Comparison of ENCODE assay signal across 3 cellular contexts in the genomic region with DNA sequence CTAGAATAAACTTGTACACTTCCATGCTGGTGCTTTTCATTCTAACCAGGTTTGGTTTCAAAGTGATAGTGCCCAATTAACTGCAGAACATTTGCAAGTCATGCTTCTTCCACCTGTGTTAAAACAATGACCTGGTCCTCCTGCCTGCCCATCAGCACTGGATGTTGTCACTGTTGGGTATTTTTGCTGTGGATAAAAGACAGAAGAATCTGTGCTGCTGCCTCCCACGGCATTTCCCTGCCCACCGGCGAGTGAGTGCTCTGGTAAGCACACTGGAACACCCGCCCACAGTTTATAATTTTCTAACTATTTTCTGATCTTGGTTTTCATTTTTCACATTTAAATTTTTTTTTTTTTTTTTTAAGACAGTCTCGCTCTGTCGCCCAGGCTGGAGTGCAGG.
TF ChIP-seq lines count a peak whose summit lies in the region.

No MANE protein-coding gene starts in this region.

TF ChIP-seq in SK-N-SH, 30 proteins besides CTCF, POLR2A, EP300 and RAD21 (continues in another document):
- TF ChIP-seq NRF1 (IDR thresholded peaks at IDR 0.05; ENCODE audit: low read depth, low read length) (no peak), MXI1 (IDR thresholded peaks at IDR 0.05; ENCODE audit: low read depth, low read length) (no peak), ELF1 (IDR thresholded peaks at IDR 0.05) (no peak), TEAD4 (IDR thresholded peaks at IDR 0.05; ENCODE audit: borderline replicate concordance, insufficient read depth) (no peak), NFIC (IDR thresholded peaks at IDR 0.05; ENCODE audit: borderline replicate concordance) (no peak), FOXJ3 (CRISPR knock-in tag; IDR thresholded peaks at IDR 0.05) (no peak), CHD2 (IDR thresholded peaks at IDR 0.05; ENCODE audit: low read length, partially characterized antibody) (no peak), FOXM1 (IDR thresholded peaks at IDR 0.05; ENCODE audit: low read depth) (no peak), MEF2A (IDR thresholded peaks at IDR 0.05; ENCODE audit: borderline replicate concordance, low read depth) (no peak), TCF12 (IDR thresholded peaks at IDR 0.05) (no peak)
- TF ChIP-seq, protein P1, sequence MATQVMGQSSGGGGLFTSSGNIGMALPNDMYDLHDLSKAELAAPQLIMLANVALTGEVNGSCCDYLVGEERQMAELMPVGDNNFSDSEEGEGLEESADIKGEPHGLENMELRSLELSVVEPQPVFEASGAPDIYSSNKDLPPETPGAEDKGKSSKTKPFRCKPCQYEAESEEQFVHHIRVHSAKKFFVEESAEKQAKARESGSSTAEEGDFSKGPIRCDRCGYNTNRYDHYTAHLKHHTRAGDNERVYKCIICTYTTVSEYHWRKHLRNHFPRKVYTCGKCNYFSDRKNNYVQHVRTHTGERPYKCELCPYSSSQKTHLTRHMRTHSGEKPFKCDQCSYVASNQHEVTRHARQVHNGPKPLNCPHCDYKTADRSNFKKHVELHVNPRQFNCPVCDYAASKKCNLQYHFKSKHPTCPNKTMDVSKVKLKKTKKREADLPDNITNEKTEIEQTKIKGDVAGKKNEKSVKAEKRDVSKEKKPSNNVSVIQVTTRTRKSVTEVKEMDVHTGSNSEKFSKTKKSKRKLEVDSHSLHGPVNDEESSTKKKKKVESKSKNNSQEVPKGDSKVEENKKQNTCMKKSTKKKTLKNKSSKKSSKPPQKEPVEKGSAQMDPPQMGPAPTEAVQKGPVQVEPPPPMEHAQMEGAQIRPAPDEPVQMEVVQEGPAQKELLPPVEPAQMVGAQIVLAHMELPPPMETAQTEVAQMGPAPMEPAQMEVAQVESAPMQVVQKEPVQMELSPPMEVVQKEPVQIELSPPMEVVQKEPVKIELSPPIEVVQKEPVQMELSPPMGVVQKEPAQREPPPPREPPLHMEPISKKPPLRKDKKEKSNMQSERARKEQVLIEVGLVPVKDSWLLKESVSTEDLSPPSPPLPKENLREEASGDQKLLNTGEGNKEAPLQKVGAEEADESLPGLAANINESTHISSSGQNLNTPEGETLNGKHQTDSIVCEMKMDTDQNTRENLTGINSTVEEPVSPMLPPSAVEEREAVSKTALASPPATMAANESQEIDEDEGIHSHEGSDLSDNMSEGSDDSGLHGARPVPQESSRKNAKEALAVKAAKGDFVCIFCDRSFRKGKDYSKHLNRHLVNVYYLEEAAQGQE (IDR thresholded peaks at IDR 0.05; ENCODE audit: low read depth, low read length), result no peak
- TF ChIP-seq, protein P2, sequence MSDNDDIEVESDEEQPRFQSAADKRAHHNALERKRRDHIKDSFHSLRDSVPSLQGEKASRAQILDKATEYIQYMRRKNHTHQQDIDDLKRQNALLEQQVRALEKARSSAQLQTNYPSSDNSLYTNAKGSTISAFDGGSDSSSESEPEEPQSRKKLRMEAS (IDR thresholded peaks at IDR 0.05; ENCODE audit: low read depth), result no peak
- TF ChIP-seq, protein P3, sequence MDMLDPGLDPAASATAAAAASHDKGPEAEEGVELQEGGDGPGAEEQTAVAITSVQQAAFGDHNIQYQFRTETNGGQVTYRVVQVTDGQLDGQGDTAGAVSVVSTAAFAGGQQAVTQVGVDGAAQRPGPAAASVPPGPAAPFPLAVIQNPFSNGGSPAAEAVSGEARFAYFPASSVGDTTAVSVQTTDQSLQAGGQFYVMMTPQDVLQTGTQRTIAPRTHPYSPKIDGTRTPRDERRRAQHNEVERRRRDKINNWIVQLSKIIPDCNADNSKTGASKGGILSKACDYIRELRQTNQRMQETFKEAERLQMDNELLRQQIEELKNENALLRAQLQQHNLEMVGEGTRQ (IDR thresholded peaks at IDR 0.05; ENCODE audit: borderline replicate concordance, low read depth, low read length), result no peak
- TF ChIP-seq, protein P4, sequence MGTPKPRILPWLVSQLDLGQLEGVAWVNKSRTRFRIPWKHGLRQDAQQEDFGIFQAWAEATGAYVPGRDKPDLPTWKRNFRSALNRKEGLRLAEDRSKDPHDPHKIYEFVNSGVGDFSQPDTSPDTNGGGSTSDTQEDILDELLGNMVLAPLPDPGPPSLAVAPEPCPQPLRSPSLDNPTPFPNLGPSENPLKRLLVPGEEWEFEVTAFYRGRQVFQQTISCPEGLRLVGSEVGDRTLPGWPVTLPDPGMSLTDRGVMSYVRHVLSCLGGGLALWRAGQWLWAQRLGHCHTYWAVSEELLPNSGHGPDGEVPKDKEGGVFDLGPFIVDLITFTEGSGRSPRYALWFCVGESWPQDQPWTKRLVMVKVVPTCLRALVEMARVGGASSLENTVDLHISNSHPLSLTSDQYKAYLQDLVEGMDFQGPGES (IDR thresholded peaks at IDR 0.05; ENCODE audit: low read depth, low read length), result no peak

TF ChIP-seq in SK-N-SH treated with all-trans-retinoic acid at 6 μM for 48 hours, 23 proteins besides CTCF, POLR2A, EP300 and RAD21 (continues in another document):
- TF ChIP-seq ZNF70 (CRISPR knock-in tag; IDR thresholded peaks at IDR 0.05) (no peak), ESRRG (CRISPR knock-in tag; IDR thresholded peaks at IDR 0.05) (no peak), BACH2 (CRISPR knock-in tag; IDR thresholded peaks at IDR 0.05; ENCODE audit: borderline replicate concordance) (no peak), ZFP30 (CRISPR knock-in tag; IDR thresholded peaks at IDR 0.05) (no peak), RARB (CRISPR knock-in tag; IDR thresholded peaks at IDR 0.05) (no peak), OSR1 (CRISPR knock-in tag; IDR thresholded peaks at IDR 0.05) (no peak), CSDC2 (CRISPR knock-in tag; IDR thresholded peaks at IDR 0.05) (no peak), TOX (CRISPR knock-in tag; IDR thresholded peaks at IDR 0.05; ENCODE audit: borderline replicate concordance) (no peak), PPARA (CRISPR knock-in tag; IDR thresholded peaks at IDR 0.05; ENCODE audit: borderline replicate concordance) (no peak), SNAI2 (CRISPR knock-in tag; IDR thresholded peaks at IDR 0.05) (no peak), ARNTL (CRISPR knock-in tag; IDR thresholded peaks at IDR 0.05; ENCODE audit: borderline replicate concordance, low read depth) (no peak), ZNF8 (CRISPR knock-in tag; IDR thresholded peaks at IDR 0.05) (no peak), GLIS3 (CRISPR knock-in tag; IDR thresholded peaks at IDR 0.05) (no peak)
- TF ChIP-seq, protein P5, sequence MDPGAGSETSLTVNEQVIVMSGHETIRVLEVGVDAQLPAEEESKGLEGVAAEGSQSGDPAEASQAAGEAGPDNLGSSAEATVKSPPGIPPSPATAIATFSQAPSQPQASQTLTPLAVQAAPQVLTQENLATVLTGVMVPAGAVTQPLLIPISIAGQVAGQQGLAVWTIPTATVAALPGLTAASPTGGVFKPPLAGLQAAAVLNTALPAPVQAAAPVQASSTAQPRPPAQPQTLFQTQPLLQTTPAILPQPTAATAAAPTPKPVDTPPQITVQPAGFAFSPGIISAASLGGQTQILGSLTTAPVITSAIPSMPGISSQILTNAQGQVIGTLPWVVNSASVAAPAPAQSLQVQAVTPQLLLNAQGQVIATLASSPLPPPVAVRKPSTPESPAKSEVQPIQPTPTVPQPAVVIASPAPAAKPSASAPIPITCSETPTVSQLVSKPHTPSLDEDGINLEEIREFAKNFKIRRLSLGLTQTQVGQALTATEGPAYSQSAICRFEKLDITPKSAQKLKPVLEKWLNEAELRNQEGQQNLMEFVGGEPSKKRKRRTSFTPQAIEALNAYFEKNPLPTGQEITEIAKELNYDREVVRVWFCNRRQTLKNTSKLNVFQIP (CRISPR knock-in tag; IDR thresholded peaks at IDR 0.05; ENCODE audit: borderline replicate concordance, low read depth), result no peak
- TF ChIP-seq, protein P6, sequence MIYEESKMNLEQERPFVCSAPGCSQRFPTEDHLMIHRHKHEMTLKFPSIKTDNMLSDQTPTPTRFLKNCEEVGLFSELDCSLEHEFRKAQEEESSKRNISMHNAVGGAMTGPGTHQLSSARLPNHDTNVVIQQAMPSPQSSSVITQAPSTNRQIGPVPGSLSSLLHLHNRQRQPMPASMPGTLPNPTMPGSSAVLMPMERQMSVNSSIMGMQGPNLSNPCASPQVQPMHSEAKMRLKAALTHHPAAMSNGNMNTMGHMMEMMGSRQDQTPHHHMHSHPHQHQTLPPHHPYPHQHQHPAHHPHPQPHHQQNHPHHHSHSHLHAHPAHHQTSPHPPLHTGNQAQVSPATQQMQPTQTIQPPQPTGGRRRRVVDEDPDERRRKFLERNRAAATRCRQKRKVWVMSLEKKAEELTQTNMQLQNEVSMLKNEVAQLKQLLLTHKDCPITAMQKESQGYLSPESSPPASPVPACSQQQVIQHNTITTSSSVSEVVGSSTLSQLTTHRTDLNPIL (CRISPR knock-in tag; IDR thresholded peaks at IDR 0.05; ENCODE audit: low read depth), result no peak
- TF ChIP-seq, protein P7, sequence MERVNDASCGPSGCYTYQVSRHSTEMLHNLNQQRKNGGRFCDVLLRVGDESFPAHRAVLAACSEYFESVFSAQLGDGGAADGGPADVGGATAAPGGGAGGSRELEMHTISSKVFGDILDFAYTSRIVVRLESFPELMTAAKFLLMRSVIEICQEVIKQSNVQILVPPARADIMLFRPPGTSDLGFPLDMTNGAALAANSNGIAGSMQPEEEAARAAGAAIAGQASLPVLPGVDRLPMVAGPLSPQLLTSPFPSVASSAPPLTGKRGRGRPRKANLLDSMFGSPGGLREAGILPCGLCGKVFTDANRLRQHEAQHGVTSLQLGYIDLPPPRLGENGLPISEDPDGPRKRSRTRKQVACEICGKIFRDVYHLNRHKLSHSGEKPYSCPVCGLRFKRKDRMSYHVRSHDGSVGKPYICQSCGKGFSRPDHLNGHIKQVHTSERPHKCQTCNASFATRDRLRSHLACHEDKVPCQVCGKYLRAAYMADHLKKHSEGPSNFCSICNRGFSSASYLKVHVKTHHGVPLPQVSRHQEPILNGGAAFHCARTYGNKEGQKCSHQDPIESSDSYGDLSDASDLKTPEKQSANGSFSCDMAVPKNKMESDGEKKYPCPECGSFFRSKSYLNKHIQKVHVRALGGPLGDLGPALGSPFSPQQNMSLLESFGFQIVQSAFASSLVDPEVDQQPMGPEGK (CRISPR knock-in tag; IDR thresholded peaks at IDR 0.05; ENCODE audit: borderline replicate concordance), result no peak

TF ChIP-seq in endothelial cell of umbilical vein, 7 proteins besides CTCF, POLR2A, EP300 and RAD21:
- TF ChIP-seq EZH2 (IDR thresholded peaks at IDR 0.05; ENCODE audit: borderline replicate concordance, low read depth, low read length, severe bottlenecking), result no peak
- no peak for TF ChIP-seq MYC (IDR thresholded peaks at IDR 0.05; ENCODE audit: low read depth, low read length)
- TF ChIP-seq JUN (IDR thresholded peaks at IDR 0.05; ENCODE audit: borderline replicate concordance, insufficient read depth, insufficient read length, low read depth), result no peak
- TF ChIP-seq POLR2AphosphoS5 (IDR thresholded peaks at IDR 0.05; ENCODE audit: insufficient read depth, low read depth, low read length), result no peak
- TF ChIP-seq, protein P2 (IDR thresholded peaks at IDR 0.05; ENCODE audit: insufficient read depth, insufficient read length), result no peak
- no peak for TF ChIP-seq GATA2 (IDR thresholded peaks at IDR 0.05; ENCODE audit: insufficient read depth, insufficient read length, low read depth, low read length)
- TF ChIP-seq FOS (IDR thresholded peaks at IDR 0.05; ENCODE audit: borderline replicate concordance, insufficient read depth, low read length), result no peak
TF ChIP-seq in endothelial cell of umbilical vein: peak in this region for 0.
